ENCODE assay signal across 14 cellular contexts in genomic region chr18:48000701-48001100, GRCh38.
A peak's percentile ranks its signal among the peaks of the same experiment; 100 is the strongest.
DNase-seq lines count a peak whose midpoint lies in the region; TF ChIP-seq lines count a peak whose summit lies in the region.
"Had no signal": no experiment of that assay in that cellular context is flagged by ENCODE, and none has a peak within 500 bp of the region (broad histone marks: within the 10 kb centered on the region; RNA-seq: fewer than 3 reads in every experiment).

No MANE protein-coding gene starts in this region.

- H2AFZ ChIP-seq in Karpas-422 (ENCODE audit: low read length) (peak overlapping the region; percentile 21; the same call in 1 of the 2 replicates), GM23248 (no peak overlapping the region)
- H2AFZ ChIP-seq: GM23338 had no signal

- DNase-seq in Karpas-422 (no peak), islet precursor cell (peak; percentile 41), testis (peak; percentile 4), GM23248 (no peak), iPS-NIHi11 (ENCODE audit: low spot score) (no peak), C1 segment of cervical spinal cord (lab: John Stamatoyannopoulos, UW) (no peak)
- DNase-seq: BE2C; CD4-positive, alpha-beta memory T cell; DMS79 treated with DMSO at 0.1 percent for 48 hours; EL; H7; KG1 had no signal

- in situ Hi-C loops in GM23248 (cut with MboI): loop anchor here (10.0 to 25.0 kb wide), 2 partner anchors 236 to 788 kb away; no protein-coding TSS in a partner anchor

- H3K9ac ChIP-seq in BLaER1 (no peak overlapping the region), Karpas-422 (ENCODE audit: low read length) (peak overlapping the region; percentile 24; the same call in 1 of the 2 replicates), GM23248 (no peak overlapping the region)

- no peaks in the 10 kb centered on the region; the same call in 1 of the 2 replicates for H3F3A ChIP-seq in GM23248 (ENCODE audit: insufficient read depth)

- TF ChIP-seq POLR2A in testis (IDR thresholded peaks at IDR 0.05): no peak

- H3K4me1 ChIP-seq in BLaER1 (peaks cover 92% of the 10 kb centered on the region), Karpas-422 (ENCODE audit: low read length) (peaks cover 69% of the 10 kb centered on the region), testis (no peaks in the 10 kb centered on the region), GM23248 (ENCODE audit: insufficient read depth) (peaks cover 6% of the 10 kb centered on the region; the same call in 1 of the 2 replicates)

- no peak for TF ChIP-seq CTCF in testis (IDR thresholded peaks at IDR 0.05)

- H3K4me3 ChIP-seq in BLaER1 (no peak overlapping the region), Karpas-422 (ENCODE audit: low read length) (no peak overlapping the region), testis (no peak overlapping the region), GM23248 (no peak overlapping the region)
- H3K4me3 ChIP-seq: GM23338 had no signal

- H3K27me3 ChIP-seq in BLaER1 (no peaks in the 10 kb centered on the region), Karpas-422 (ENCODE audit: low read length) (no peaks in the 10 kb centered on the region), testis (no peaks in the 10 kb centered on the region), GM23248 (replicated peaks; ENCODE audit: insufficient read depth) (no peaks in the 10 kb centered on the region)
- H3K27me3 ChIP-seq: BE2C had no signal

- H3K27ac ChIP-seq in BLaER1 (no peak overlapping the region), Karpas-422 (ENCODE audit: low read length) (peak overlapping the region; percentile 86), testis (no peak overlapping the region), GM23248 (no peak overlapping the region)

- H3K36me3 ChIP-seq in BLaER1 (no peaks in the 10 kb centered on the region), Karpas-422 (ENCODE audit: insufficient read depth, low read length) (no peaks in the 10 kb centered on the region), testis (ENCODE audit: low read depth, missing control alignments) (no peaks in the 10 kb centered on the region), GM23248 (ENCODE audit: low read depth) (no peaks in the 10 kb centered on the region)
- H3K36me3 ChIP-seq: BE2C had no signal

- H3K9me3 ChIP-seq in BLaER1 (peaks cover 5% of the 10 kb centered on the region; the same call in 1 of the 2 replicates), Karpas-422 (ENCODE audit: low read length) (no peaks in the 10 kb centered on the region; the same call in 1 of the 2 replicates), testis (no peaks in the 10 kb centered on the region), GM23248 (ENCODE audit: low read depth) (no peaks in the 10 kb centered on the region)
- H3K9me3 ChIP-seq: BE2C had no signal

- H3K4me2 ChIP-seq in BLaER1: peak overlapping the region; percentile 11; the same call in 1 of the 2 replicates
- peak overlapping the region; percentile 1 for H3K4me2 ChIP-seq in Karpas-422 (ENCODE audit: low read depth, low read length, poor library complexity, severe bottlenecking)
- H3K4me2 ChIP-seq in GM23248 (ENCODE audit: unreplicated experiment): no peak overlapping the region
- H3K4me2 ChIP-seq: GM23338 had no signal

- intact Hi-C loops in testis (cut with DNase I; ENCODE audit: low total_unique reads): no loop called here

- no peaks in the 10 kb centered on the region for H3K79me2 ChIP-seq in Karpas-422 (ENCODE audit: low read length)
- no peaks in the 10 kb centered on the region for H3K79me2 ChIP-seq in GM23248 (ENCODE audit: insufficient read depth)

- 0 out of 2 replicates have a peak, but pooled peaks cover 5% of the 10 kb centered on the region for H4K20me1 ChIP-seq in BLaER1
- no peaks in the 10 kb centered on the region for H4K20me1 ChIP-seq in Karpas-422 (ENCODE audit: insufficient read depth, low read depth, low read length)
- no peaks in the 10 kb centered on the region for H4K20me1 ChIP-seq in GM23248 (ENCODE audit: insufficient read depth)

- H3K9me2 ChIP-seq in Karpas-422 (replicated peaks; ENCODE audit: insufficient read depth, low read length): no peaks in the 10 kb centered on the region
- H3K9me2 ChIP-seq in GM23248 (ENCODE audit: insufficient read depth): no peaks in the 10 kb centered on the region

- WGBS in testis, 2 donors: 98 to 99% methylated on average over 4 of the region's 4 CpGs
- 92 to 94% methylated on average over 4 of the region's 4 CpGs for WGBS in GM23248 (ENCODE audit: low coverage in 1 of 2, low lambda C conversion rate in 2 of 2, missing lambda C conversion rate in 2 of 2), 2 experiments

Comparison
In these comparisons a context has a peak if more than half of its experiments do, and no peak if none do; other contexts are left out.
1. DNase-seq: peak in islet precursor cell (single experiment) and testis (single experiment); none in Karpas-422 (single experiment), GM23248 (single experiment), iPS-NIHi11 (single experiment) and C1 segment of cervical spinal cord (0 of 14).